1 cellular context compared by ENCODE assay signal in the genomic region with DNA sequence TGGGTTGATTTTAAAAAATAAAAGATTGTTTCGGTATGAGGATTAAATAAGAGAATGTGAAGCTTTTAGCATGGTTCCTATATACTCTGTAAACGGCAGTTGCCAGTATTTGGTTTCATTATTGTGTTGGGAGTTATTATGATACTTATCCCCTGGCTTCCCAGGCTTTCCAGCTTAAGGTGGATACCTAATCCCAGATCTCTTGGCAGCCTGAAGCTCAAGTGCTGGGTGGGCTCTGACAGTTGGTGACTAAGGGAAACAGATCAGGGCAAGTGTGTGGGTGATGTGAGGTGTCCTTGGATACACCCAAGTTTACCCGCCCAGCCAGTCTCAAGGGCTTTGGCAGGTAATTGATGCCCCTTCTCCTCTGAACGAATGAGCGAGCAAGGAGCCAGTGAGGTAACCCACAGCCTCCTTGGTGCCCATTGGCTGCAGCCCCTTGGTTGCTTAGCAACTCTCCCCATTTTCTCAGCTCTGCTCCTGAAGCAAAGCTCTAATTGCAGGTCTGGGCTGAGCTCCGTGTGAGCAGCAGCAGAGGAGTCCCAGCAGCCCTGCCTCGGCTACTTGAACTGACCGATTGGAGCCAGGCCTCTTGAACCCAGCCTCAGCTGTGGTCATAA.
TF ChIP-seq lines count a peak whose summit lies in the region.

No MANE protein-coding gene starts in this region.

TF ChIP-seq in K562, 482 proteins besides CTCF, POLR2A, EP300 and RAD21:
- TF ChIP-seq NFE2 (IDR thresholded peaks at IDR 0.05; ENCODE audit: low read depth) (peak; percentile 36; the same call in 1 of the 2 replicates), MAFK (IDR thresholded peaks at IDR 0.05; ENCODE audit: low read length) (no peak), FOS (IDR thresholded peaks at IDR 0.05; ENCODE audit: extremely low read depth, insufficient read length) (no peak), ZNF77 (CRISPR knock-in tag; IDR thresholded peaks at IDR 0.05) (no peak), ETS2 (tag; IDR thresholded peaks at IDR 0.05; ENCODE audit: borderline replicate concordance, poor library complexity, severe bottlenecking) (no peak), ZNF589 (CRISPR knock-in tag; IDR thresholded peaks at IDR 0.05; ENCODE audit: low read depth) (no peak), THRAP3 (IDR thresholded peaks at IDR 0.05; ENCODE audit: borderline replicate concordance) (no peak), ZNF561 (CRISPR knock-in tag; conservative IDR thresholded peaks at IDR 0.05) (no peak), ZNF197 (CRISPR knock-in tag; IDR thresholded peaks at IDR 0.05; ENCODE audit: low read depth) (no peak), STAT5A (IDR thresholded peaks at IDR 0.05; ENCODE audit: borderline replicate concordance, low read length) (no peak), TBL1XR1 (IDR thresholded peaks at IDR 0.05; ENCODE audit: low read length in 2 of 2) (no peak), ZC3H4 (CRISPR knock-in tag; IDR thresholded peaks at IDR 0.05; ENCODE audit: borderline replicate concordance) (no peak), FOXK1 (CRISPR knock-in tag; IDR thresholded peaks at IDR 0.05; ENCODE audit: borderline replicate concordance) (no peak), CEBPG (CRISPR knock-in tag; IDR thresholded peaks at IDR 0.05) (no peak), CEBPG (tag; conservative IDR thresholded peaks at IDR 0.05 in 1 of 2, IDR thresholded peaks at IDR 0.05 in 1 of 2) (no peak), RFX1 (IDR thresholded peaks at IDR 0.05) (peak; percentile 78), ZNF436 (CRISPR knock-in tag; IDR thresholded peaks at IDR 0.05) (no peak)
